In the genomic region with DNA sequence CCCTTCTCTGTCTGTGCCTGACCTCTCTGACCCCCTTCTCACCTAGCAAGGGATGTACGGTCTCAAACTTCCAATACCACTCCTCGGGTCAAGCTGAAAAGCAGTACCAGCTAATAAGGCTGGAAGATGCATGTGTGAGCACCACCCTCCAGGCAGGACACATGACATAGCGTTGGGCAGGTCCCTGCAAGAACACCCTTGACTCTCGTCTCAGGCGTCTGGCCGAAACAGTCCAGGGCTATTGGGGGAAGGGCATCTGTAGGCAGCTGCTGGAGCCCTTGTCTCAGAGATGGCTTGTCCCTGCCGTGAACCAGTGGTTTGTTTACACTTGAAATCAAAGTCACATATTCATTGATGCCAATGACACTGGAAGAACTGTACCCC, we compare ENCODE assay signal across 13 cellular contexts. TPM values are rescaled to one million over a fixed set of nuclear protein-coding genes. Genes with fewer than 3 reads are reported as not detected.
DNase-seq lines count a peak whose midpoint lies in the region; ATAC-seq and TF ChIP-seq lines count a peak whose summit lies in the region.
"Had no signal": no experiment of that assay in that cellular context is flagged by ENCODE, and none has a peak within 500 bp of the region (broad histone marks: within the 10 kb centered on the region; RNA-seq: fewer than 3 reads in every experiment).

No MANE protein-coding gene starts in this region.

- peaks cover 56% of the 10 kb centered on the region for H3K4me1 Mint-ChIP-seq in CD4-positive, alpha-beta T cell (ENCODE audit: low read depth)

- no peaks in the 10 kb centered on the region for H3K9me3 Mint-ChIP-seq in CD4-positive, alpha-beta T cell

- peaks cover 14 to 40% of the 10 kb centered on the region in 2 donors for H3K4me1 ChIP-seq in esophagus (ENCODE audit: control insufficient read depth in 2 of 2, insufficient read depth in 2 of 2, low read length in 1 of 2)

- no peaks in the 10 kb centered on the region for H3K27me3 ChIP-seq in CD4-positive, alpha-beta T cell (ENCODE audit: control insufficient read depth, insufficient read depth, low read length)
- H3K27me3 ChIP-seq in esophagus (ENCODE audit: control insufficient read depth in 1 of 2, insufficient read depth in 2 of 2, low read length in 2 of 2), result no peaks in the 10 kb centered on the region

- peak overlapping the region; percentile 77 for H3K27ac Mint-ChIP-seq in CD4-positive, alpha-beta T cell

- intact Hi-C loops in CD4-positive, alpha-beta T cell (cut with DNase I, micrococcal nuclease), result no loop called here
- intact Hi-C loops in posterior vena cava (cut with DNase I), result no loop called here

- no peak overlapping the region for H3K4me3 ChIP-seq in esophagus (ENCODE audit: low read depth in 1 of 2, low read length in 2 of 2)

- no peak for ATAC-seq in CD4-positive, alpha-beta T cell (ENCODE audit: poor library complexity)
- ATAC-seq in GM18858 (IDR thresholded peaks at IDR 0.05; ENCODE audit: unreplicated experiment), result no peak

- H3K27ac ChIP-seq in CD4-positive, alpha-beta T cell (ENCODE audit: low read depth, low read length), result no peak overlapping the region
- peak overlapping the region; percentile 52 to 97 for H3K27ac ChIP-seq in esophagus (ENCODE audit: low read depth in 2 of 2, low read length in 1 of 2)

- H3K4me3 Mint-ChIP-seq in CD4-positive, alpha-beta T cell, result no peak overlapping the region

- no peaks in the 10 kb centered on the region for H3K9me3 ChIP-seq in CD4-positive, alpha-beta T cell (ENCODE audit: control insufficient read depth, low read length)
- H3K9me3 ChIP-seq in esophagus (ENCODE audit: control insufficient read depth in 2 of 2, insufficient read depth in 1 of 2, low read depth in 1 of 2, low read length in 1 of 2), result no peaks in the 10 kb centered on the region

- WGBS in esophagus, 2 donors, result 40 to 43% methylated on average over 7 of the region's 7 CpGs

- POLR2A ChIA-PET in CD4-positive, alpha-beta T cell (lab: Charles Lee), result no interaction called here

- CTCF ChIA-PET in CD4-positive, alpha-beta T cell (lab: Charles Lee), result no interaction called here

- H3K36me3 ChIP-seq in esophagus (ENCODE audit: control insufficient read depth in 2 of 2, insufficient read depth in 2 of 2, low read length in 1 of 2), result peaks cover 3 to 39% of the 10 kb centered on the region in 2 donors

- DNase-seq in CD4-positive, alpha-beta T cell, result no peak
- DNase-seq in NCI-H510A treated with DMSO at 0.1 percent for 48 hours (lab: John Stamatoyannopoulos, UW) (peak; percentile 17), pons (ENCODE audit: low spot score) (peak; percentile 74), posterior vena cava (ENCODE audit: low spot score) (no peak), iPS-NIHi7 (ENCODE audit: extremely low spot score) (no peak), MV-4-11 (lab: John Stamatoyannopoulos, UW) (no peak)
- DNase-seq: DND-41; HCEC 1CT; NCI-H345; stimulated activated CD4-positive, alpha-beta T cell treated with anti-CD3 and anti-CD28 coated beads, Interleukin-12 subunit alpha, Interleukin-12 subunit beta, amount 100 ng/mL, for 4 hours; trophoblast cell had no signal

- no peaks in the 10 kb centered on the region for H3K27me3 Mint-ChIP-seq in CD4-positive, alpha-beta T cell

- peaks cover 99% of the 10 kb centered on the region for H3K36me3 Mint-ChIP-seq in CD4-positive, alpha-beta T cell (ENCODE audit: low read depth)

- no peak for TF ChIP-seq CTCF in CD4-positive, alpha-beta T cell (IDR thresholded peaks at IDR 0.05)

RNA-seq across cellular contexts. Expression of a gene that starts 56.5 kb away (rescaled TPM):
- total RNA-seq in CD4-positive, alpha-beta T cell, result 100 to 1,000 TPM; 111 to 115 TPM
- polyA plus RNA-seq in esophagus, result 100 to 1,000 TPM in 1 of 2 donors, 10 to 100 TPM in 1; 79.6 to 154 TPM
- total RNA-seq in posterior vena cava, result 100 to 1,000 TPM; 129 to 165 TPM

Comparison
In these comparisons a context has a peak if more than half of its experiments do, and no peak if none do; other contexts are left out.
1. DNase-seq: peak in NCI-H510A treated with DMSO at 0.1 percent for 48 hours (single experiment) and pons (single experiment); none in CD4-positive, alpha-beta T cell (0 of 10), posterior vena cava (single experiment), iPS-NIHi7 (single experiment) and MV-4-11 (single experiment).